ENCODE assay signal across 25 cellular contexts in genomic region chr2:28002181-28002580, GRCh38.
"Had no signal": no experiment of that assay in that cellular context is flagged by ENCODE, and none has a peak within 500 bp of the region (broad histone marks: within the 10 kb centered on the region; RNA-seq: fewer than 3 reads in every experiment).

No MANE protein-coding gene starts in this region.

- H3K27ac ChIP-seq: breast epithelium, SK-N-MC, WERI-Rb-1 had no signal

- H3K4me3 ChIP-seq: breast epithelium, MG63, SK-N-MC had no signal

- ATAC-seq: activated CD4-positive, alpha-beta T cell treated with anti-CD3 and anti-CD28 coated beads for 36 hours; activated CD8-positive, alpha-beta T cell treated with anti-CD3 and anti-CD28 coated beads for 36 hours; activated T-cell treated with anti-CD3 and anti-CD28 coated beads, Interleukin-2, amount 50 U/mL, for 72 hours; Right ventricle myocardium inferior; T-cell had no signal

- DNase-seq: activated CD4-positive, alpha-beta T cell treated with anti-CD3 and anti-CD28 coated beads for 36 hours; activated CD8-positive, alpha-beta memory T cell treated with anti-CD3 and anti-CD28 coated beads, Interleukin-2, amount 50 U/mL, for 4 hours; activated CD8-positive, alpha-beta T cell treated with anti-CD3 and anti-CD28 coated beads for 36 hours; activated effector memory CD4-positive, alpha-beta T cell treated with Interleukin-2 at 50 U/mL for 16 hours; activated naive CD4-positive, alpha-beta T cell; activated T-cell treated with anti-CD3 and anti-CD28 coated beads, Interleukin-2, amount 50 U/mL, for 72 hours; aorta; caudate nucleus; MG63; NCI-H1105 treated with DMSO at 0.1 percent for 48 hours; NCI-H1436 treated with DMSO at 0.1 percent for 48 hours; NCI-H187; NCI-H2081; NCI-H2227 treated with DMSO at 0.1 percent for 48 hours; NCI-H446 treated with DMSO at 0.1 percent for 48 hours; NCI-H524 treated with DMSO at 0.1 percent for 48 hours; NCI-H748 treated with DMSO at 0.1 percent for 48 hours; RPMI8226; T-cell; T-helper 2 cell; T1000; WERI-Rb-1 had no signal

- H3K4me1 ChIP-seq: breast epithelium had no signal

- H3K27me3 ChIP-seq: breast epithelium, MG63 had no signal

- H3K36me3 ChIP-seq: breast epithelium, MG63, WERI-Rb-1 had no signal

- H3K9me3 ChIP-seq: breast epithelium had no signal
